Comparison of ENCODE assay signal across 8 cellular contexts in genomic region chr14:68816943-68817430, GRCh38. TPM values are rescaled to one million over a fixed set of nuclear protein-coding genes. Genes with fewer than 3 reads are reported as not detected.
A peak's percentile ranks its signal among the peaks of the same experiment; 100 is the strongest.
DNase-seq lines count a peak whose midpoint lies in the region; TF ChIP-seq lines count a peak whose summit lies in the region.

No MANE protein-coding gene starts in this region.

- H3F3A ChIP-seq in neural cell (ENCODE audit: insufficient read depth, low read length, poor library complexity, severe bottlenecking): no peaks in the 10 kb centered on the region

- no peaks in the 10 kb centered on the region for H3K27me3 ChIP-seq in AG04450 (ENCODE audit: control insufficient read depth, insufficient read depth, low read length)
- no peaks in the 10 kb centered on the region for H3K27me3 ChIP-seq in neural cell (ENCODE audit: insufficient read depth, low read depth, low read length)

- no peak overlapping the region for H2AFZ ChIP-seq in neural cell (ENCODE audit: low read depth, low read length)

- H3K27me3 Mint-ChIP-seq in dendritic cell treated with granulocyte-macrophage colony-stimulating factor and Interleukin-4, amounts not matched to agents 40 ng/mL and 50 ng/mL, for 4 days: no peaks in the 10 kb centered on the region

- TF ChIP-seq EP300 in neural cell (conservative IDR thresholded peaks at IDR 0.05; ENCODE audit: poor library complexity, severe bottlenecking): no peak

- no peak overlapping the region for H3K9ac ChIP-seq in neural cell (ENCODE audit: low read length)

- no peaks in the 10 kb centered on the region for H4K20me1 ChIP-seq in neural cell (ENCODE audit: insufficient read depth)

- POLR2A ChIA-PET in AG04450 (lab: Yijun Ruan, JAX): interaction anchor here (0.5 to 5.1 kb wide), 7 partner anchors 10 to 873 kb away, joined by 3 to 105 read pairs (median 5); partner anchors contain the start of gene ZFP36L1

- no peaks in the 10 kb centered on the region for H3K36me3 ChIP-seq in neural cell (ENCODE audit: insufficient read depth, low read length)

- no peak for TF ChIP-seq RAD21 in neural cell (conservative IDR thresholded peaks at IDR 0.05)

- TF ChIP-seq CTCF in AG04450 (IDR thresholded peaks at IDR 0.05; ENCODE audit: low read depth, low read length): no peak
- peak; percentile 49 for TF ChIP-seq CTCF in LNCAP (IDR thresholded peaks at IDR 0.05)
- TF ChIP-seq CTCF in neural cell (IDR thresholded peaks at IDR 0.05; ENCODE audit: poor library complexity, severe bottlenecking): no peak

- H3K9me2 ChIP-seq in neural cell (ENCODE audit: insufficient read depth, low read length): no peaks in the 10 kb centered on the region

- H3K9me3 Mint-ChIP-seq in dendritic cell treated with granulocyte-macrophage colony-stimulating factor and Interleukin-4, amounts not matched to agents 40 ng/mL and 50 ng/mL, for 4 days: no peaks in the 10 kb centered on the region

- no peaks in the 10 kb centered on the region for H3K36me3 Mint-ChIP-seq in dendritic cell treated with granulocyte-macrophage colony-stimulating factor and Interleukin-4, amounts not matched to agents 40 ng/mL and 50 ng/mL, for 4 days (ENCODE audit: low read depth)

- no peak for DNase-seq in AG04450 (ENCODE audit: low read depth, low spot score)
- no peak for DNase-seq in ureter (ENCODE audit: low spot score)
- DNase-seq in COLO829 (ENCODE audit: low spot score): no peak
- DNase-seq in activated effector memory CD4-positive, alpha-beta T cell treated with anti-CD3 and anti-CD28 coated beads, Interleukin-2, amount 50 U/mL, for 16 hours: no peak
- DNase-seq in NCI-H524 (lab: John Stamatoyannopoulos, UW): no peak

- intact Hi-C loops in dendritic cell treated with granulocyte-macrophage colony-stimulating factor and Interleukin-4, amounts not matched to agents 40 ng/mL and 50 ng/mL, for 4 days (cut with micrococcal nuclease): loop anchor here (2.0 to 5.0 kb wide), 3 partner anchors 568 to 980 kb away; no protein-coding TSS in a partner anchor

- H3K4me2 ChIP-seq in neural cell (ENCODE audit: low read length): no peak overlapping the region

- peak overlapping the region; percentile 71 for H3K4me3 Mint-ChIP-seq in dendritic cell treated with granulocyte-macrophage colony-stimulating factor and Interleukin-4, amounts not matched to agents 40 ng/mL and 50 ng/mL, for 4 days

- H3K9me3 ChIP-seq in AG04450 (ENCODE audit: control insufficient read depth, insufficient read depth, low read length) (peaks cover 5% of the 10 kb centered on the region; the same call in 1 of the 2 replicates), neural cell (ENCODE audit: low read length) (no peaks in the 10 kb centered on the region)

- H3K79me2 ChIP-seq in neural cell (replicated peaks; ENCODE audit: insufficient read depth, low read length): no peaks in the 10 kb centered on the region

- H3K4me1 Mint-ChIP-seq in dendritic cell treated with granulocyte-macrophage colony-stimulating factor and Interleukin-4, amounts not matched to agents 40 ng/mL and 50 ng/mL, for 4 days (ENCODE audit: low read depth): peaks cover 49% of the 10 kb centered on the region

- H3K4me3 ChIP-seq in AG04450 (ENCODE audit: low read depth, low read length): no peak overlapping the region
- peak overlapping the region; percentile 66 for H3K4me3 ChIP-seq in neural cell (ENCODE audit: low read length)

- H3K27ac ChIP-seq in AG04450 (ENCODE audit: low read depth, low read length) (peak overlapping the region; percentile 61), neural cell (ENCODE audit: low read length) (no peak overlapping the region)

- H3K27ac Mint-ChIP-seq in dendritic cell treated with granulocyte-macrophage colony-stimulating factor and Interleukin-4, amounts not matched to agents 40 ng/mL and 50 ng/mL, for 4 days: peak overlapping the region; percentile 95

- CTCF ChIA-PET in AG04450 (lab: Charles Lee): interaction anchor here (0.6 to 4.2 kb wide), 32 partner anchors 10 to 981 kb away, joined by 3 to 28 read pairs (median 4); partner anchors contain the start of gene ZFP36L1

TF ChIP-seq in neural cell, 6 proteins besides CTCF, POLR2A, EP300 and RAD21:
- TF ChIP-seq POLR2AphosphoS5 (IDR thresholded peaks at IDR 0.05) (no peak), TAF1 (IDR thresholded peaks at IDR 0.05; ENCODE audit: low read depth) (no peak), EZH2 (IDR thresholded peaks at IDR 0.05; ENCODE audit: borderline replicate concordance, insufficient read depth, low read length, poor library complexity, severe bottlenecking) (no peak), MXI1 (conservative IDR thresholded peaks at IDR 0.05; ENCODE audit: poor library complexity, severe bottlenecking) (no peak), REST (IDR thresholded peaks at IDR 0.05; ENCODE audit: borderline replicate concordance) (no peak), SMC3 (conservative IDR thresholded peaks at IDR 0.05; ENCODE audit: poor library complexity) (no peak)
TF ChIP-seq in neural cell: peak in this region for 0.

RNA-seq across cellular contexts. Expression of gene ZFP36L1, which starts 24.1 kb away (rescaled TPM):
- 54.4 and 61.5 TPM in 2 replicates for polyA plus RNA-seq in AG04450 (2011; rRNA removed)
- 38.4 and 48.0 TPM in 2 replicates for polyA minus RNA-seq in AG04450 (2011; rRNA and poly(A)+ RNA removed)
- 0.12 and 0.48 TPM in 2 replicates for polyA plus RNA-seq in neural cell
- 0.73 and 1.6 TPM in 2 replicates for polyA minus RNA-seq in neural cell
- 393 TPM for total RNA-seq in ureter

Comparison
In these comparisons a context has a peak if more than half of its experiments do, and no peak if none do; other contexts are left out.
1. RNA of gene ZFP36L1, which starts 24.1 kb away (polyA plus RNA-seq): 54.4 to 61.5 TPM in AG04450; 0.12 to 0.48 TPM in neural cell; every median in the first group is over 10 times any median in the second.